8 cellular contexts compared by ENCODE assay signal in the genomic region with DNA sequence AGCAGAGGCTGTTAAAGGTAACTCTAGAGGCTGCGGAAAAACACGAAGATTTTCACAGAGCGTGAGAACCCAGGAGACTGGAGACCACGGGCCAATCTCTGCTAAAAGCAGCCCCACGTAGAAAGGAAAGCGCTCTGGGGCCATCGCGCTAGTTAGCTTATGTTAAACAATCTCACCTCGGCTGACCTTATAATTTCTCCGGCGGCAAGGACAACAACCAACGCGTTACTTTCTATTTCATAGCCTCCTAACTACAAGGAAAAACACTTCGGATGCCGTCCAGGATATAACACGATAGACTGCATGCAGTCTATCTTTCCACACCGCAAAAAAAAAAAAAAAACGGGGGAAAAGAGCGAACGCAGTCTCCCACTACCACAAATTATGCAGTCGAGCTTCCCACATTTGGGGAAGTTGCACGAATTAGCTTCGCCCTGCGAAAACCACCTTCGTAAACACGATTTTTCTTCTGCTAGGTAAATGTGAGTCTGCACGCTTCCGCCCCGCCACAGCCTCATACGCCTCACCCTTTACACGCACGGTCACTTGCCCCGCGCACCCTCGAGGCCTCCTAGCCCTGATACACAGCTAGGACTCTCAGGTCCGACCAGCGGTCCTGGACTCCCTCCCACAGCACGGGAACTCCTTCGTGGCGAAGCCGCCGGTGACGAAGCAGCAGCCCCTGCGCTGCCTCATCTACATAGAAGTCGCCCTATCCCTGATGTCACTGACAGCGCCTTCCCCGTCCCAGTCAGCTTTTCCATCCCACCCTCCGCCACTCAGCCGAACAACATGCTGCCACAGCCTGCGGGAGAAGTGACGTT.
A peak's percentile ranks its signal among the peaks of the same experiment; 100 is the strongest.
DNase-seq lines count a peak whose midpoint lies in the region; ATAC-seq and TF ChIP-seq lines count a peak whose summit lies in the region.

No MANE protein-coding gene starts in this region.

- peaks cover 0 to 7% of the 10 kb centered on the region in 2 donors for H3K9me3 ChIP-seq in ascending aorta

- peak overlapping the region; percentile 96 to 100 for H3K27ac Mint-ChIP-seq in T-cell

- H3K4me1 Mint-ChIP-seq in T-cell: peaks cover 36 to 37% (median 37%) of the 10 kb centered on the region in 3 donors

- ATAC-seq in GM21737 (IDR thresholded peaks at IDR 0.05; ENCODE audit: unreplicated experiment) (peak; percentile 59), T-cell (replicated peaks in 1 of 4) (peak; percentile 65 to 81 (median 80))

- H3K27me3 ChIP-seq in ascending aorta: peaks cover 13% of the 10 kb centered on the region

- intact Hi-C loops in ascending aorta (cut with DNase I): no loop called here

- H3K36me3 Mint-ChIP-seq in T-cell: no peaks in the 10 kb centered on the region

- DNase-seq in DMS79 treated with DMSO at 0.1 percent for 48 hours (lab: John Stamatoyannopoulos, UW): peak; percentile 77
- peak; percentile 92 for DNase-seq in M059J (ENCODE audit: low read depth)
- peak in 29 of 34 experiments; percentile 11 to 71 (median 51) for DNase-seq in T-cell
- DNase-seq in ascending aorta (ENCODE audit: low spot score in 2 of 2): peak; percentile 17 to 82
- peak in 39 of 51 donors; percentile 2 to 72 (median 33) for DNase-seq in hypothalamus (lab: John Stamatoyannopoulos, UW)
- DNase-seq in retinal pigment epithelial cell (ENCODE audit: low read depth): peak; percentile 72
- no peak for DNase-seq in cortex of kidney (lab: John Stamatoyannopoulos, UW)

- peak overlapping the region; percentile 89 to 91 (median 89) for H3K4me3 Mint-ChIP-seq in T-cell

- TF ChIP-seq CTCF in ascending aorta (IDR thresholded peaks at IDR 0.05) (no peak), retinal pigment epithelial cell (conservative IDR thresholded peaks at IDR 0.05; ENCODE audit: low read depth, low read length) (no peak)

- H3K27ac ChIP-seq in ascending aorta: peak overlapping the region in 1 of 2 donors; percentile 29

- peaks cover 0 to 7% (median 2%) of the 10 kb centered on the region in 3 donors for H3K9me3 Mint-ChIP-seq in T-cell

- peaks cover 40 to 58% of the 10 kb centered on the region in 2 donors for H3K27me3 Mint-ChIP-seq in T-cell

- H3K4me3 ChIP-seq in ascending aorta (peak overlapping the region; percentile 58 to 65), retinal pigment epithelial cell (ENCODE audit: low read length) (peak overlapping the region; percentile 59)

- CTCF ChIA-PET in T-cell (lab: Charles Lee): interaction anchor here in 1 of 2 donors (1.6 kb wide), 1 partner anchor 158 kb away, joined by 5 read pairs; a partner anchor contains a TSS

- H3K36me3 ChIP-seq in ascending aorta: no peaks in the 10 kb centered on the region

- POLR2A ChIA-PET in T-cell (lab: Charles Lee): interaction anchor here in 1 of 2 donors (1.0 kb wide), 1 partner anchor 707 kb away, joined by 3 read pairs; no protein-coding TSS in a partner anchor

- H3K4me1 ChIP-seq in ascending aorta: peaks cover 2 to 6% of the 10 kb centered on the region in 2 donors
